10 cellular contexts compared by ENCODE assay signal in genomic region chr1:67749263-67749843, GRCh38.
DNase-seq lines count a peak whose midpoint lies in the region; ATAC-seq and TF ChIP-seq lines count a peak whose summit lies in the region.
"Had no signal": no experiment of that assay in that cellular context is flagged by ENCODE, and none has a peak within 500 bp of the region (broad histone marks: within the 10 kb centered on the region; RNA-seq: fewer than 3 reads in every experiment).

No MANE protein-coding gene starts in this region.

- ATAC-seq in GM18909 (IDR thresholded peaks at IDR 0.05; ENCODE audit: poor library complexity, unreplicated experiment) (no peak), GM21423 (IDR thresholded peaks at IDR 0.05; ENCODE audit: unreplicated experiment) (no peak)
- ATAC-seq: CD8-positive, alpha-beta T cell had no signal

- DNase-seq in AG10803 (ENCODE audit: low read depth), result no peak
- peak; percentile 84 for DNase-seq in NCI-H69 (lab: John Stamatoyannopoulos, UW)
- DNase-seq in esophagus muscularis mucosa (ENCODE audit: extremely low spot score), result no peak
- DNase-seq in ovary, result no peak
- no peak for DNase-seq in T-helper 9 cell
- no peak for DNase-seq in HuH-7 (ENCODE audit: low spot score)
- DNase-seq: CD8-positive, alpha-beta T cell; NCI-H1105 treated with DMSO at 0.1 percent for 48 hours had no signal

- H3K27me3 ChIP-seq in esophagus muscularis mucosa (no peaks in the 10 kb centered on the region), ovary (no peaks in the 10 kb centered on the region)

- TF ChIP-seq POLR2A in esophagus muscularis mucosa (IDR thresholded peaks at IDR 0.05; ENCODE audit: low read depth) (no peak), ovary (IDR thresholded peaks at IDR 0.05) (no peak)

- H3K4me3 ChIP-seq in AG10803 (ENCODE audit: low read length) (peak overlapping the region; percentile 46; the same call in 1 of the 2 replicates), esophagus muscularis mucosa (peak overlapping the region; percentile 7 to 48 (median 30)), ovary (no peak overlapping the region)

- H3K36me3 ChIP-seq in esophagus muscularis mucosa, result no peaks in the 10 kb centered on the region
- no peaks in the 10 kb centered on the region for H3K36me3 ChIP-seq in ovary

- TF ChIP-seq CTCF in AG10803 (conservative IDR thresholded peaks at IDR 0.05; ENCODE audit: low read length) (no peak), esophagus muscularis mucosa (IDR thresholded peaks at IDR 0.05) (no peak), ovary (IDR thresholded peaks at IDR 0.05) (no peak)

- H3K27ac ChIP-seq in esophagus muscularis mucosa (replicated peaks in 1 of 4) (peak overlapping the region; percentile 85 to 91 (median 88)), ovary (peak overlapping the region; percentile 27 to 54)

- no peaks in the 10 kb centered on the region for H3K9me3 ChIP-seq in esophagus muscularis mucosa
- H3K9me3 ChIP-seq in ovary, result no peaks in the 10 kb centered on the region

- peaks cover 47 to 92% (median 91%) of the 10 kb centered on the region in 4 donors for H3K4me1 ChIP-seq in esophagus muscularis mucosa
- peaks cover 18% of the 10 kb centered on the region for H3K4me1 ChIP-seq in ovary (ENCODE audit: insufficient read depth)

- intact Hi-C loops in esophagus muscularis mucosa (cut with DNase I) (no loop called here), ovary (cut with DNase I) (loop anchor here in 1 of 4 donors (5.0 kb wide), 1 partner anchor 62 kb away; the partner anchor contains the start of gene GADD45A)

- no peak for TF ChIP-seq EP300 in esophagus muscularis mucosa (IDR thresholded peaks at IDR 0.05)
- TF ChIP-seq EP300 in ovary (IDR thresholded peaks at IDR 0.05), result no peak

- 27% methylated on average over 5 of the region's 5 CpGs for WGBS in esophagus muscularis mucosa
- 37 to 51% (median 45%) methylated on average over 5 of the region's 5 CpGs for WGBS in ovary, 3 donors
